2 cellular contexts compared by ENCODE assay signal in genomic region chr20:50269111-50270033, GRCh38.
TF ChIP-seq lines count a peak whose summit lies in the region.

No MANE protein-coding gene starts in this region.

TF ChIP-seq in HepG2, 621 proteins besides CTCF, POLR2A, EP300 and RAD21 (continues in another document):
- TF ChIP-seq MEF2D (CRISPR knock-in tag; IDR thresholded peaks at IDR 0.05) (peak; percentile 51; the same call in 1 of the 2 replicates), ZNF263 (CRISPR knock-in tag; IDR thresholded peaks at IDR 0.05) (no peak), ZNF143 (CRISPR knock-in tag; IDR thresholded peaks at IDR 0.05) (no peak), SRY (CRISPR knock-in tag; IDR thresholded peaks at IDR 0.05) (0 out of 2 replicates have a peak, but pooled peaks have one; percentile 34), ZNF839 (CRISPR knock-in tag; IDR thresholded peaks at IDR 0.05; ENCODE audit: borderline replicate concordance) (peak; percentile 83; the same call in 1 of the 2 replicates), TBX2 (CRISPR knock-in tag; IDR thresholded peaks at IDR 0.05; ENCODE audit: borderline replicate concordance) (0 out of 2 replicates have a peak, but pooled peaks have one; percentile 22), PATZ1 (CRISPR knock-in tag; IDR thresholded peaks at IDR 0.05) (peak; percentile 65; the same call in 1 of the 2 replicates), ZBTB7B (CRISPR knock-in tag; IDR thresholded peaks at IDR 0.05) (peak; percentile 25; the same call in 1 of the 2 replicates), ZFP1 (CRISPR knock-in tag; IDR thresholded peaks at IDR 0.05) (no peak), MZF1 (CRISPR knock-in tag; IDR thresholded peaks at IDR 0.05; ENCODE audit: borderline replicate concordance) (0 out of 2 replicates have a peak, but pooled peaks have one; percentile 60), HES4 (CRISPR knock-in tag; IDR thresholded peaks at IDR 0.05; ENCODE audit: borderline replicate concordance) (peak; percentile 22; the same call in 1 of the 2 replicates), ZMYM3 (CRISPR knock-in tag; IDR thresholded peaks at IDR 0.05) (peak; percentile 66), RXRA (CRISPR knock-in tag; IDR thresholded peaks at IDR 0.05) (0 out of 2 replicates have a peak, but pooled peaks have one; percentile 8), ZNF768 (CRISPR knock-in tag; IDR thresholded peaks at IDR 0.05) (peak; percentile 41), U2AF1 (optimal IDR thresholded peaks at IDR 0.05; ENCODE audit: low read depth, low read length) (no peak), ZIK1 (CRISPR knock-in tag; IDR thresholded peaks at IDR 0.05; ENCODE audit: borderline replicate concordance, low read depth) (no peak), ZNF431 (CRISPR knock-in tag; IDR thresholded peaks at IDR 0.05; ENCODE audit: borderline replicate concordance, low read depth) (0 out of 2 replicates have a peak, but pooled peaks have one; percentile 30), ZNF776 (CRISPR knock-in tag; IDR thresholded peaks at IDR 0.05) (peak; percentile 36; the same call in 1 of the 2 replicates), ZNF614 (CRISPR knock-in tag; IDR thresholded peaks at IDR 0.05; ENCODE audit: borderline replicate concordance) (peak; percentile 3; the same call in 1 of the 2 replicates), KDM5B (CRISPR knock-in tag; IDR thresholded peaks at IDR 0.05; ENCODE audit: borderline replicate concordance) (peak; percentile 19; the same call in 1 of the 2 replicates), MAZ (IDR thresholded peaks at IDR 0.05; ENCODE audit: borderline replicate concordance, low read depth, low read length) (0 out of 2 replicates have a peak, but pooled peaks have one; percentile 30), MAZ (CRISPR knock-in tag; IDR thresholded peaks at IDR 0.05; ENCODE audit: low read depth) (no peak)
- TF ChIP-seq, protein P1, sequence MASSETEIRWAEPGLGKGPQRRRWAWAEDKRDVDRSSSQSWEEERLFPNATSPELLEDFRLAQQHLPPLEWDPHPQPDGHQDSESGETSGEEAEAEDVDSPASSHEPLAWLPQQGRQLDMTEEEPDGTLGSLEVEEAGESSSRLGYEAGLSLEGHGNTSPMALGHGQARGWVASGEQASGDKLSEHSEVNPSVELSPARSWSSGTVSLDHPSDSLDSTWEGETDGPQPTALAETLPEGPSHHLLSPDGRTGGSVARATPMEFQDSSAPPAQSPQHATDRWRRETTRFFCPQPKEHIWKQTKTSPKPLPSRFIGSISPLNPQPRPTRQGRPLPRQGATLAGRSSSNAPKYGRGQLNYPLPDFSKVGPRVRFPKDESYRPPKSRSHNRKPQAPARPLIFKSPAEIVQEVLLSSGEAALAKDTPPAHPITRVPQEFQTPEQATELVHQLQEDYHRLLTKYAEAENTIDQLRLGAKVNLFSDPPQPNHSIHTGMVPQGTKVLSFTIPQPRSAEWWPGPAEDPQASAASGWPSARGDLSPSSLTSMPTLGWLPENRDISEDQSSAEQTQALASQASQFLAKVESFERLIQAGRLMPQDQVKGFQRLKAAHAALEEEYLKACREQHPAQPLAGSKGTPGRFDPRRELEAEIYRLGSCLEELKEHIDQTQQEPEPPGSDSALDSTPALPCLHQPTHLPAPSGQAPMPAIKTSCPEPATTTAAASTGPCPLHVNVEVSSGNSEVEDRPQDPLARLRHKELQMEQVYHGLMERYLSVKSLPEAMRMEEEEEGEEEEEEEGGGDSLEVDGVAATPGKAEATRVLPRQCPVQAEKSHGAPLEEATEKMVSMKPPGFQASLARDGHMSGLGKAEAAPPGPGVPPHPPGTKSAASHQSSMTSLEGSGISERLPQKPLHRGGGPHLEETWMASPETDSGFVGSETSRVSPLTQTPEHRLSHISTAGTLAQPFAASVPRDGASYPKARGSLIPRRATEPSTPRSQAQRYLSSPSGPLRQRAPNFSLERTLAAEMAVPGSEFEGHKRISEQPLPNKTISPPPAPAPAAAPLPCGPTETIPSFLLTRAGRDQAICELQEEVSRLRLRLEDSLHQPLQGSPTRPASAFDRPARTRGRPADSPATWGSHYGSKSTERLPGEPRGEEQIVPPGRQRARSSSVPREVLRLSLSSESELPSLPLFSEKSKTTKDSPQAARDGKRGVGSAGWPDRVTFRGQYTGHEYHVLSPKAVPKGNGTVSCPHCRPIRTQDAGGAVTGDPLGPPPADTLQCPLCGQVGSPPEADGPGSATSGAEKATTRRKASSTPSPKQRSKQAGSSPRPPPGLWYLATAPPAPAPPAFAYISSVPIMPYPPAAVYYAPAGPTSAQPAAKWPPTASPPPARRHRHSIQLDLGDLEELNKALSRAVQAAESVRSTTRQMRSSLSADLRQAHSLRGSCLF (CRISPR knock-in tag; IDR thresholded peaks at IDR 0.05; ENCODE audit: borderline replicate concordance), result no peak
- TF ChIP-seq, protein P2, sequence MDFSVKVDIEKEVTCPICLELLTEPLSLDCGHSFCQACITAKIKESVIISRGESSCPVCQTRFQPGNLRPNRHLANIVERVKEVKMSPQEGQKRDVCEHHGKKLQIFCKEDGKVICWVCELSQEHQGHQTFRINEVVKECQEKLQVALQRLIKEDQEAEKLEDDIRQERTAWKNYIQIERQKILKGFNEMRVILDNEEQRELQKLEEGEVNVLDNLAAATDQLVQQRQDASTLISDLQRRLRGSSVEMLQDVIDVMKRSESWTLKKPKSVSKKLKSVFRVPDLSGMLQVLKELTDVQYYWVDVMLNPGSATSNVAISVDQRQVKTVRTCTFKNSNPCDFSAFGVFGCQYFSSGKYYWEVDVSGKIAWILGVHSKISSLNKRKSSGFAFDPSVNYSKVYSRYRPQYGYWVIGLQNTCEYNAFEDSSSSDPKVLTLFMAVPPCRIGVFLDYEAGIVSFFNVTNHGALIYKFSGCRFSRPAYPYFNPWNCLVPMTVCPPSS (IDR thresholded peaks at IDR 0.05), result no peak

TF ChIP-seq in IMR-90, 13 proteins besides CTCF, POLR2A, EP300 and RAD21:
- TF ChIP-seq NFE2L2 (IDR thresholded peaks at IDR 0.05; ENCODE audit: low read depth, low read length), result no peak
- no peak for TF ChIP-seq SMC3 (IDR thresholded peaks at IDR 0.05; ENCODE audit: low read depth, low read length)
- no peak for TF ChIP-seq MXI1 (IDR thresholded peaks at IDR 0.05; ENCODE audit: borderline replicate concordance, low read depth, low read length)
- no peak for TF ChIP-seq ELK1 (IDR thresholded peaks at IDR 0.05; ENCODE audit: borderline replicate concordance, low read depth, low read length)
- TF ChIP-seq CEBPB (IDR thresholded peaks at IDR 0.05; ENCODE audit: low read depth, low read length), result no peak
- TF ChIP-seq MAFK (IDR thresholded peaks at IDR 0.05; ENCODE audit: low read depth, low read length), result no peak
- no peak for TF ChIP-seq MAZ (IDR thresholded peaks at IDR 0.05; ENCODE audit: borderline replicate concordance, low read depth, low read length)
- no peak for TF ChIP-seq FOS (IDR thresholded peaks at IDR 0.05; ENCODE audit: low read depth, low read length)
- TF ChIP-seq CHD1 (IDR thresholded peaks at IDR 0.05; ENCODE audit: low read depth, low read length), result no peak
- TF ChIP-seq RCOR1 (IDR thresholded peaks at IDR 0.05; ENCODE audit: insufficient replicate concordance, low read length), result no peak
- no peak for TF ChIP-seq BHLHE40 (IDR thresholded peaks at IDR 0.05; ENCODE audit: low read depth, low read length)
